19 cellular contexts compared by ENCODE assay signal in genomic region chr14:95309261-95310051, GRCh38. TPM values are rescaled to one million over a fixed set of nuclear protein-coding genes. Genes with fewer than 3 reads are reported as not detected.
A peak's percentile ranks its signal among the peaks of the same experiment; 100 is the strongest.
DNase-seq lines count a peak whose midpoint lies in the region; ATAC-seq and TF ChIP-seq lines count a peak whose summit lies in the region.
"Had no signal": no experiment of that assay in that cellular context is flagged by ENCODE, and none has a peak within 500 bp of the region (broad histone marks: within the 10 kb centered on the region; RNA-seq: fewer than 3 reads in every experiment).

No MANE protein-coding gene starts in this region.

- H3K4me3 Mint-ChIP-seq in H9, result no peak overlapping the region
- H3K4me3 Mint-ChIP-seq: CD4-positive, alpha-beta memory T cell; HFFc6 had no signal

- TF ChIP-seq CTCF in 22Rv1 (IDR thresholded peaks at IDR 0.05), result no peak
- TF ChIP-seq CTCF in H9 (conservative IDR thresholded peaks at IDR 0.05), result no peak

- peak; percentile 56 for DNase-seq in SHP77 treated with DMSO at 0.1 percent for 48 hours (lab: John Stamatoyannopoulos, UW)
- no peak for DNase-seq in trophoblast cell
- DNase-seq in stimulated activated CD4-positive, alpha-beta T cell treated with anti-CD3 and anti-CD28 coated beads, Interleukin-4, amount 100 ng/mL, for 24 hours, result no peak
- no peak for DNase-seq in H9
- DNase-seq: CD4-positive, alpha-beta memory T cell; HFFc6; KG1; NCI-H1417 treated with DMSO at 0.1 percent for 48 hours; NCI-H187 treated with DMSO at 0.1 percent for 48 hours; NCI-H345; NCI-H526; PC-3; RPMI8226 had no signal

- peaks cover 0 to 4% of the 10 kb centered on the region in 2 experiments; a peak in 2 of 5 replicates for H3K9me3 Mint-ChIP-seq in H9
- H3K9me3 Mint-ChIP-seq: HFFc6 had no signal

- H3K4ac ChIP-seq in trophoblast cell (ENCODE audit: low read depth, low read length), result no peak overlapping the region
- H3K4ac ChIP-seq in H9 (ENCODE audit: low read depth, low read length), result no peak overlapping the region

- H3K9ac ChIP-seq in trophoblast cell (ENCODE audit: low read length), result no peak overlapping the region
- H3K9ac ChIP-seq in H9 (ENCODE audit: extremely low read depth, insufficient read length, low read length), result no peak overlapping the region
- H3K9ac ChIP-seq: BLaER1 had no signal

- H3K56ac ChIP-seq in H9 (ENCODE audit: insufficient read length, low read depth, low read length), result no peak overlapping the region

- peak overlapping the region in 1 of 3 experiments; percentile 62; a peak in 3 of 7 replicates for H3K27ac Mint-ChIP-seq in H9
- H3K27ac Mint-ChIP-seq: CD4-positive, alpha-beta memory T cell; HFFc6 had no signal

- H3K36me3 Mint-ChIP-seq in H9 (ENCODE audit: insufficient read depth in 1 of 3, low read depth in 3 of 3), result peaks cover 0 to 2% (median 0%) of the 10 kb centered on the region in 3 experiments; a peak in 2 of 7 replicates
- H3K36me3 Mint-ChIP-seq: CD4-positive, alpha-beta memory T cell had no signal

- H3K23me2 ChIP-seq in H9 (ENCODE audit: insufficient read length, low read depth, low read length, poor library complexity, severe bottlenecking), result no peaks in the 10 kb centered on the region

- no peak overlapping the region for H2BK20ac ChIP-seq in H9 (ENCODE audit: low read depth, low read length, poor library complexity, severe bottlenecking)

- H2BK5ac ChIP-seq in trophoblast cell (ENCODE audit: low read depth, low read length, poor library complexity) (no peak overlapping the region), H9 (ENCODE audit: insufficient read length, low read length) (no peak overlapping the region)

- H3K27me3 Mint-ChIP-seq in H9 (ENCODE audit: low read depth), result peaks cover 5% of the 10 kb centered on the region

- H3K4me1 ChIP-seq in trophoblast cell (ENCODE audit: control insufficient read depth in 1 of 2, insufficient read depth in 2 of 2, low read length in 2 of 2) (peaks cover 9 to 19% of the 10 kb centered on the region in 2 experiments), H9 (ENCODE audit: insufficient read depth, low read length) (no peaks in the 10 kb centered on the region; the same call in 1 of the 2 replicates)

- H3K14ac ChIP-seq in trophoblast cell (ENCODE audit: low read length), result no peak overlapping the region
- no peak overlapping the region for H3K14ac ChIP-seq in H9 (ENCODE audit: insufficient read depth, low read length)

- H3K4me1 Mint-ChIP-seq in H9, result peaks cover 6 to 12% of the 10 kb centered on the region in 2 experiments
- H3K4me1 Mint-ChIP-seq: CD4-positive, alpha-beta memory T cell had no signal

- H2BK12ac ChIP-seq in trophoblast cell (ENCODE audit: low read length) (no peak overlapping the region), H9 (ENCODE audit: insufficient read length, low read depth, low read length) (no peak overlapping the region)

- no CpG with 5 or more reads among the region's 10 CpGs for WGBS in trophoblast cell (ENCODE audit: extremely low coverage, insufficient coverage, insufficient read length)
- WGBS in H9 (ENCODE audit: extremely low coverage, insufficient read length, low lambda C conversion rate), result no CpG with 5 or more reads among the region's 10 CpGs

- H3K9me3 ChIP-seq in trophoblast cell (ENCODE audit: insufficient read depth, low read depth, low read length) (peaks cover 2% of the 10 kb centered on the region), H9 (ENCODE audit: control insufficient read depth, low read depth, low read length) (no peaks in the 10 kb centered on the region)
- H3K9me3 ChIP-seq: A549 had no signal

- no peak overlapping the region for H3T11ph ChIP-seq in H9 (ENCODE audit: low read length)

- H4K20me1 ChIP-seq in H9 (ENCODE audit: control insufficient read depth, insufficient read depth, insufficient read length), result peaks cover 2% of the 10 kb centered on the region

- H3K79me2 ChIP-seq in trophoblast cell (ENCODE audit: control insufficient read depth, insufficient read depth, low read length, poor library complexity) (no peaks in the 10 kb centered on the region), H9 (ENCODE audit: insufficient read depth, low read length) (no peaks in the 10 kb centered on the region)

- H3K4me3 ChIP-seq in trophoblast cell (ENCODE audit: low read depth, low read length), result no peak overlapping the region
- H3K4me3 ChIP-seq: A549, BLaER1 had no signal

- H3K18ac ChIP-seq in trophoblast cell (ENCODE audit: low read length) (no peak overlapping the region), H9 (ENCODE audit: insufficient read length, low read depth, low read length) (no peak overlapping the region)

- H4K5ac ChIP-seq in H9 (ENCODE audit: insufficient read length, low read depth, low read length), result no peak overlapping the region

- H3K23ac ChIP-seq in trophoblast cell (ENCODE audit: low read length), result no peak overlapping the region
- no peak overlapping the region for H3K23ac ChIP-seq in H9 (ENCODE audit: insufficient read length, low read depth, low read length)

- ATAC-seq in GM18498 (IDR thresholded peaks at IDR 0.05; ENCODE audit: unreplicated experiment) (no peak), HG02623 (IDR thresholded peaks at IDR 0.05; ENCODE audit: unreplicated experiment) (no peak)
- ATAC-seq: A549, PC-3 had no signal

- no peak overlapping the region for H2BK15ac ChIP-seq in H9 (ENCODE audit: low read depth, low read length)

- no peaks in the 10 kb centered on the region for H3K79me1 ChIP-seq in trophoblast cell (ENCODE audit: low read length)
- H3K79me1 ChIP-seq in H9 (ENCODE audit: insufficient read depth, low read depth, low read length, poor library complexity, severe bottlenecking), result no peaks in the 10 kb centered on the region

- 0 out of 2 replicates have a peak overlapping the region, but pooled peaks have one; percentile 5 for H3K27ac ChIP-seq in 22Rv1
- H3K27ac ChIP-seq in layer of hippocampus (ENCODE audit: low read depth, low read length), result peak overlapping the region; percentile 23
- H3K27ac ChIP-seq in trophoblast cell (ENCODE audit: low read depth, low read length), result no peak overlapping the region
- no peak overlapping the region for H3K27ac ChIP-seq in H9 (ENCODE audit: insufficient read length, low read depth, low read length)
- H3K27ac ChIP-seq: A549, BLaER1 had no signal

- H4K91ac ChIP-seq in trophoblast cell (ENCODE audit: low read depth, low read length) (no peak overlapping the region), H9 (ENCODE audit: insufficient read length, low read depth, low read length) (no peak overlapping the region)

- H2AFZ ChIP-seq in trophoblast cell (ENCODE audit: insufficient read depth, low read length, poor library complexity) (no peak overlapping the region), H9 (ENCODE audit: low read length) (no peak overlapping the region)

- H4K12ac ChIP-seq in trophoblast cell (ENCODE audit: low read depth, low read length), result no peak overlapping the region

- peak overlapping the region; percentile 42 for H2AK5ac ChIP-seq in trophoblast cell (ENCODE audit: low read length)
- no peak overlapping the region for H2AK5ac ChIP-seq in H9 (ENCODE audit: insufficient read length, low read length)

- H3K36me3 ChIP-seq in trophoblast cell (ENCODE audit: control insufficient read depth in 1 of 2, insufficient read depth in 2 of 2, low read length in 2 of 2), result no peaks in the 10 kb centered on the region
- H3K36me3 ChIP-seq: BLaER1 had no signal

- no peaks in the 10 kb centered on the region for H3K27me3 ChIP-seq in layer of hippocampus (ENCODE audit: control insufficient read depth, insufficient read depth, low read length)
- no peaks in the 10 kb centered on the region for H3K27me3 ChIP-seq in trophoblast cell (ENCODE audit: insufficient read depth, low read length)
- H3K27me3 ChIP-seq in H9 (ENCODE audit: insufficient read depth, low read length), result no peaks in the 10 kb centered on the region
- H3K27me3 ChIP-seq: BLaER1 had no signal

- H2BK120ac ChIP-seq in trophoblast cell (ENCODE audit: insufficient read depth, low read length, poor library complexity) (no peak overlapping the region), H9 (ENCODE audit: low read depth, low read length, poor library complexity, severe bottlenecking) (no peak overlapping the region)

- H3K4me2 ChIP-seq in trophoblast cell (ENCODE audit: low read length), result no peak overlapping the region
- H3K4me2 ChIP-seq in H9 (ENCODE audit: insufficient read depth, insufficient read length, low read length), result no peak overlapping the region
- H3K4me2 ChIP-seq: A549, BLaER1 had no signal

- H4K8ac ChIP-seq in trophoblast cell (ENCODE audit: low read depth, low read length) (no peak overlapping the region), H9 (replicated peaks; ENCODE audit: insufficient read length, low read depth, low read length) (no peak overlapping the region)

RNA-seq across cellular contexts. Expression of gene CLMN, which starts 10.3 kb away (rescaled TPM):
- 7.4 and 7.6 TPM in 2 replicates for polyA plus RNA-seq in trophoblast cell (2013)
- 7.6 and 8.4 TPM in 2 replicates for total RNA-seq in H9 (2021)

Comparison
In these comparisons a context has a peak if more than half of its experiments do, and no peak if none do; other contexts are left out.
1. H3K27ac ChIP-seq: peak in 22Rv1 (single experiment) and layer of hippocampus (single experiment); none in trophoblast cell (single experiment) and H9 (single experiment).